14 cellular contexts compared by ENCODE assay signal in the genomic region with DNA sequence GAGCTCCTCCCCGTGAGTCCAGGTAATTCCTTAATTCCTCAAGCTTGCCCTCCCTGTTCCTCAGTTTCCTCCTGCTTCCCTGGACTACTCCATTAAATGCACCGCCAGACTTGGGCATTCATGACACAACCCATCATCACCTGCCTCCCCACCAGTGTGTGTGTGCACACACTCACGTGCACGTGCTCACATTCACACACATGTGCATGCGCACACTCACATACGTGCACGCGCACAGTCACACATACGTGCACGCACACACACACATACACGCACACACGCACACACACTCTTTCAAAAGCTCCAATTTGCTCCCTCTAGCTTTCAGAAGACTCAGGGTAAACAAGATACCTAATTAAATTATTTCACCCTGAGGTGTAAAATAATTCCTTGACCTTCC.
DNase-seq lines count a peak whose midpoint lies in the region; ATAC-seq and TF ChIP-seq lines count a peak whose summit lies in the region.
"Had no signal": no experiment of that assay in that cellular context is flagged by ENCODE, and none has a peak within 500 bp of the region (broad histone marks: within the 10 kb centered on the region; RNA-seq: fewer than 3 reads in every experiment).

No MANE protein-coding gene starts in this region.

- CTCF ChIA-PET in activated CD4-positive, alpha-beta T cell treated with anti-CD3 and anti-CD28 coated beads for 36 hours (lab: Charles Lee): interaction anchor here (0.8 to 1.8 kb wide), 6 partner anchors 11 to 40 kb away, joined by 3 to 9 read pairs (median 3); no protein-coding TSS in a partner anchor

- H3K36me3 Mint-ChIP-seq in activated CD4-positive, alpha-beta T cell treated with anti-CD3 and anti-CD28 coated beads for 36 hours (ENCODE audit: low read depth): peaks cover 41% of the 10 kb centered on the region
- H3K36me3 Mint-ChIP-seq in progenitor cell of endocrine pancreas (ENCODE audit: insufficient read depth): peaks cover 2% of the 10 kb centered on the region

- ATAC-seq in activated CD4-positive, alpha-beta T cell treated with anti-CD3 and anti-CD28 coated beads for 36 hours: no peak

- peaks cover 95% of the 10 kb centered on the region for H3K4me1 Mint-ChIP-seq in activated CD4-positive, alpha-beta T cell treated with anti-CD3 and anti-CD28 coated beads for 36 hours
- peaks cover 58% of the 10 kb centered on the region for H3K4me1 Mint-ChIP-seq in progenitor cell of endocrine pancreas (ENCODE audit: low read depth)

- DNase-seq in activated CD4-positive, alpha-beta T cell treated with anti-CD3 and anti-CD28 coated beads for 36 hours: no peak
- no peak for DNase-seq in activated CD4-positive, alpha-beta T cell treated with anti-CD3 and anti-CD28 coated beads, Interleukin-2, amount 50 U/mL, for 48 hours
- no peak for DNase-seq in dorsolateral prefrontal cortex
- no peak for DNase-seq in progenitor cell of endocrine pancreas (ENCODE audit: low spot score, unreplicated experiment)
- no peak for DNase-seq in NCI-H524 (lab: John Stamatoyannopoulos, UW)
- DNase-seq in stimulated activated naive CD4-positive, alpha-beta T cell treated with Interleukin-2 at 50 U/mL for 16 hours (lab: John Stamatoyannopoulos, UW): no peak
- DNase-seq in GM13977 (ENCODE audit: low spot score): no peak
- DNase-seq: hippocampal formation; NCI-H1694 treated with DMSO at 0.1 percent for 48 hours; NCI-H526 treated with DMSO at 0.1 percent for 48 hours; stimulated activated CD4-positive, alpha-beta T cell treated with anti-CD3 and anti-CD28 coated beads, Interleukin-12 subunit alpha, Interleukin-12 subunit beta, amount 100 ng/mL, for 4 hours had no signal

- H4K20me1 ChIP-seq in OCI-LY1 (ENCODE audit: insufficient read depth, low read length): no peaks in the 10 kb centered on the region

- H3K9me3 Mint-ChIP-seq in activated CD4-positive, alpha-beta T cell treated with anti-CD3 and anti-CD28 coated beads for 36 hours (ENCODE audit: low read depth): no peaks in the 10 kb centered on the region
- no peaks in the 10 kb centered on the region for H3K9me3 Mint-ChIP-seq in progenitor cell of endocrine pancreas (ENCODE audit: low read depth)
- H3K9me3 Mint-ChIP-seq: brain had no signal

- no peaks in the 10 kb centered on the region for H3F3A ChIP-seq in OCI-LY1 (ENCODE audit: insufficient read depth, low read length)

- peak overlapping the region; percentile 80 for H3K27ac ChIP-seq in OCI-LY1 (ENCODE audit: low read depth, low read length, poor library complexity, severe bottlenecking)
- H3K27ac ChIP-seq in dorsolateral prefrontal cortex: peak overlapping the region in 43 of 59 donors; percentile 21 to 100 (median 88)
- H3K27ac ChIP-seq: suprapubic skin had no signal

- no peaks in the 10 kb centered on the region for H3K27me3 Mint-ChIP-seq in activated CD4-positive, alpha-beta T cell treated with anti-CD3 and anti-CD28 coated beads for 36 hours
- no peaks in the 10 kb centered on the region for H3K27me3 Mint-ChIP-seq in progenitor cell of endocrine pancreas
- H3K27me3 Mint-ChIP-seq: brain had no signal

- no peak overlapping the region for H3K4me3 ChIP-seq in OCI-LY1 (ENCODE audit: low read depth, low read length, poor library complexity, severe bottlenecking)
- no peak overlapping the region for H3K4me3 ChIP-seq in dorsolateral prefrontal cortex
- H3K4me3 ChIP-seq: suprapubic skin had no signal

- peaks cover 100% of the 10 kb centered on the region for H3K79me2 ChIP-seq in OCI-LY1 (ENCODE audit: insufficient read depth, low read length)

- H3K9me2 ChIP-seq in OCI-LY1 (ENCODE audit: low read depth, low read length): no peaks in the 10 kb centered on the region

- in situ Hi-C loops in GM13977 (cut with MboI; ENCODE audit: low pct_unique_long_range_greater_than_20kb, low sequenced_read_pairs, unreplicated experiment): no loop called here

- peaks cover 25% of the 10 kb centered on the region; the same call in 1 of the 2 replicates for H3K36me3 ChIP-seq in OCI-LY1 (ENCODE audit: insufficient read depth, low read length)
- H3K36me3 ChIP-seq: suprapubic skin had no signal

- peak overlapping the region; percentile 11; the same call in 1 of the 2 replicates for H3K9ac ChIP-seq in OCI-LY1 (ENCODE audit: low read length)

- H2AFZ ChIP-seq in OCI-LY1 (ENCODE audit: low read length): no peak overlapping the region

- H3K4me2 ChIP-seq in OCI-LY1 (ENCODE audit: low read length): peak overlapping the region; percentile 26; the same call in 1 of the 2 replicates

- H3K27me3 ChIP-seq in OCI-LY1 (ENCODE audit: insufficient read depth, low read length) (no peaks in the 10 kb centered on the region), dorsolateral prefrontal cortex (no peaks in the 10 kb centered on the region)
- H3K27me3 ChIP-seq: suprapubic skin had no signal

- TF ChIP-seq CTCF in OCI-LY1 (IDR thresholded peaks at IDR 0.05; ENCODE audit: low read length) (no peak), dorsolateral prefrontal cortex (IDR thresholded peaks at IDR 0.05 in 54 of 56, conservative IDR thresholded peaks at IDR 0.05 in 2 of 56; ENCODE audit: low read depth in 1 of 56, partially characterized antibody in 56 of 56) (peak in 2 of 56 donors; percentile 7 to 11), progenitor cell of endocrine pancreas (IDR thresholded peaks at IDR 0.05; ENCODE audit: unreplicated experiment) (no peak), GM13977 (IDR thresholded peaks at IDR 0.05; ENCODE audit: extremely low read depth, insufficient read depth, missing control alignments) (no peak)

- no peaks in the 10 kb centered on the region for H3K9me3 ChIP-seq in OCI-LY1 (ENCODE audit: low read length)
- H3K9me3 ChIP-seq: suprapubic skin had no signal

- peaks cover 100% of the 10 kb centered on the region for H3K4me1 ChIP-seq in OCI-LY1 (ENCODE audit: insufficient read depth, low read length, severe bottlenecking)

- no peak overlapping the region for H3K4me3 Mint-ChIP-seq in activated CD4-positive, alpha-beta T cell treated with anti-CD3 and anti-CD28 coated beads for 36 hours
- H3K4me3 Mint-ChIP-seq in progenitor cell of endocrine pancreas (ENCODE audit: low read depth): no peak overlapping the region
- H3K4me3 Mint-ChIP-seq: brain had no signal

- POLR2A ChIA-PET in activated CD4-positive, alpha-beta T cell treated with anti-CD3 and anti-CD28 coated beads for 36 hours (lab: Charles Lee): interaction anchor here (0.7 to 1.1 kb wide), 2 partner anchors 279 to 373 kb away, joined by 3 to 4 read pairs; no protein-coding TSS in a partner anchor

- intact Hi-C loops in activated CD4-positive, alpha-beta T cell treated with anti-CD3 and anti-CD28 coated beads for 36 hours (cut with DNase I, micrococcal nuclease): no loop called here
- intact Hi-C loops in dorsolateral prefrontal cortex (cut with DNase I): loop anchor here (5.0 to 10.0 kb wide), 2 partner anchors 47 to 61 kb away; no protein-coding TSS in a partner anchor

- H3K27ac Mint-ChIP-seq in activated CD4-positive, alpha-beta T cell treated with anti-CD3 and anti-CD28 coated beads for 36 hours: peak overlapping the region; percentile 86
- H3K27ac Mint-ChIP-seq in progenitor cell of endocrine pancreas: peak overlapping the region; percentile 80

Comparison
In these comparisons a context has a peak if more than half of its experiments do, and no peak if none do; other contexts are left out.
1. intact Hi-C loops: an anchor here in dorsolateral prefrontal cortex (5.0 to 10.0 kb wide); none called in activated CD4-positive, alpha-beta T cell treated with anti-CD3 and anti-CD28 coated beads for 36 hours.